19 cellular contexts compared by ENCODE assay signal in genomic region chr22:39661501-39661841, GRCh38.
A peak's percentile ranks its signal among the peaks of the same experiment; 100 is the strongest.
DNase-seq lines count a peak whose midpoint lies in the region; ATAC-seq, FAIRE-seq and TF ChIP-seq lines count a peak whose summit lies in the region.
"Had no signal": no experiment of that assay in that cellular context is flagged by ENCODE, and none has a peak within 500 bp of the region (broad histone marks: within the 10 kb centered on the region; RNA-seq: fewer than 3 reads in every experiment).

No MANE protein-coding gene starts in this region.

- no peaks in the 10 kb centered on the region for H3K79me1 ChIP-seq in H1 (ENCODE audit: low read depth, low read length)
- H3K79me1 ChIP-seq in neuronal stem cell (ENCODE audit: low read depth, low read length): no peaks in the 10 kb centered on the region

- H3K4ac ChIP-seq in H1 (replicated peaks; ENCODE audit: insufficient read length, low read depth, low read length) (peak overlapping the region; percentile 4), neuronal stem cell (ENCODE audit: low read length) (no peak overlapping the region)

- H2BK12ac ChIP-seq in H1 (ENCODE audit: low read depth, low read length) (no peak overlapping the region), neuronal stem cell (ENCODE audit: low read length) (no peak overlapping the region)

- H3K23ac ChIP-seq in H1 (ENCODE audit: insufficient read length): no peak overlapping the region
- no peak overlapping the region for H3K23ac ChIP-seq in neuronal stem cell (ENCODE audit: low read depth, low read length, poor library complexity)

- H2BK120ac ChIP-seq in H1 (replicated peaks; ENCODE audit: low read depth, low read length) (no peak overlapping the region), neuronal stem cell (ENCODE audit: low read depth, low read length) (no peak overlapping the region)

- peaks cover 11% of the 10 kb centered on the region; the same call in 1 of the 2 replicates for H3K23me2 ChIP-seq in H1 (ENCODE audit: low read depth, low read length)

- CTCF ChIA-PET in H1 (lab: Charles Lee; ENCODE audit: partially characterized antibody): interaction anchor here (0.7 to 3.0 kb wide), 9 partner anchors 10 to 376 kb away, joined by 3 to 9 read pairs (median 4); partner anchors contain the start of gene RPS19BP1

- no peak overlapping the region for H2BK20ac ChIP-seq in H1 (ENCODE audit: low read length)

- peak overlapping the region; percentile 28; the same call in 1 of the 2 replicates for H4K8ac ChIP-seq in H1 (ENCODE audit: extremely low read depth, insufficient read depth, low read length)
- no peak overlapping the region for H4K8ac ChIP-seq in neuronal stem cell (ENCODE audit: low read depth, low read length)

- H3K9ac ChIP-seq in H1 (replicated peaks in 1 of 4; ENCODE audit: extremely low read depth in 1 of 4, low read depth in 3 of 4, low read length in 3 of 4) (no peak overlapping the region; a peak in 1 of 7 replicates), neuronal stem cell (ENCODE audit: low read depth, low read length, poor library complexity) (no peak overlapping the region)

- no peak overlapping the region for H4K5ac ChIP-seq in H1 (ENCODE audit: insufficient read length, low read depth, low read length)

- peak overlapping the region; percentile 92 for H3K27ac Mint-ChIP-seq in T-helper 17 cell
- H3K27ac Mint-ChIP-seq: brain; stimulated activated memory B cell treated with anti-CD40 and anti-IgM and Interleukin-4, amounts not matched to agents 10 μg/mL and 1 μg/mL and 100 μg/mL, for 72 hours had no signal

- H3K14ac ChIP-seq in H1 (ENCODE audit: insufficient read length) (no peak overlapping the region), neuronal stem cell (ENCODE audit: low read length) (peak overlapping the region; percentile 47)

- TF ChIP-seq RAD21 in H1 (IDR thresholded peaks at IDR 0.05 in 1 of 2, conservative IDR thresholded peaks at IDR 0.05 in 1 of 2; ENCODE audit: low read depth in 2 of 2, low read length in 2 of 2): no peak

- no peaks in the 10 kb centered on the region for H3K79me2 ChIP-seq in H1 (ENCODE audit: control insufficient read depth in 1 of 2, insufficient read depth in 2 of 2, low read length in 2 of 2)

- H2BK5ac ChIP-seq in H1 (ENCODE audit: low read depth, low read length): no peak overlapping the region
- H2BK5ac ChIP-seq in neuronal stem cell (ENCODE audit: low read length): no peak overlapping the region

- TF ChIP-seq POLR2A in H1 (IDR thresholded peaks at IDR 0.05; ENCODE audit: control extremely low read depth in 1 of 2, low read depth in 2 of 2, low read length in 2 of 2): no peak

- DNase-seq in activated T-cell treated with anti-CD3 and anti-CD28 coated beads, Interleukin-2, amount 50 U/mL, for 4 hours: no peak
- DNase-seq in activated T-cell treated with anti-CD3 and anti-CD28 coated beads, Interleukin-2, amount 50 U/mL, for 1 hour: no peak
- DNase-seq in T-helper 17 cell (no peak), H1 (ENCODE audit: low read depth in 1 of 2, low spot score in 2 of 2) (no peak), neuronal stem cell (ENCODE audit: low spot score) (no peak), medulla oblongata (ENCODE audit: extremely low spot score) (no peak)
- DNase-seq: ACHN; activated CD4-positive, CD25-positive, alpha-beta regulatory T cell treated with anti-CD3 and anti-CD28 coated beads, Interleukin-2, amount 50 U/mL, for 72 hours; activated effector memory CD4-positive, alpha-beta T cell treated with anti-CD3 and anti-CD28 coated beads, Interleukin-2, amount 50 U/mL, for 16 hours; Caco-2; head of caudate nucleus; NCI-H2107; NCI-H774; RPMI8226 had no signal

- H3K9me3 ChIP-seq in T-helper 17 cell (ENCODE audit: control insufficient read depth, low read length, poor library complexity, severe bottlenecking) (no peaks in the 10 kb centered on the region), H1 (ENCODE audit: insufficient read depth in 2 of 2, low read depth in 1 of 2, low read length in 1 of 2) (no peaks in the 10 kb centered on the region), neuronal stem cell (replicated peaks in 1 of 2; ENCODE audit: control insufficient read depth in 2 of 2, insufficient read depth in 1 of 2, low read depth in 1 of 2, low read length in 2 of 2) (no peaks in the 10 kb centered on the region)
- H3K9me3 ChIP-seq: Caco-2 had no signal

- H2AFZ ChIP-seq in H1 (ENCODE audit: low read length) (no peak overlapping the region), neuronal stem cell (ENCODE audit: low read length) (no peak overlapping the region)

- H2AK5ac ChIP-seq in H1 (ENCODE audit: low read depth, low read length) (no peak overlapping the region), neuronal stem cell (ENCODE audit: low read depth, low read length) (peak overlapping the region; percentile 73)

- peaks cover 0 to 4% of the 10 kb centered on the region in 2 experiments for H4K20me1 ChIP-seq in H1 (replicated peaks in 1 of 2; ENCODE audit: control insufficient read depth in 1 of 2, insufficient read depth in 2 of 2, low read length in 2 of 2)

- H4K91ac ChIP-seq in H1 (replicated peaks; ENCODE audit: insufficient read length, low read length): peak overlapping the region; percentile 68
- H4K91ac ChIP-seq in neuronal stem cell (ENCODE audit: low read depth, low read length, poor library complexity): no peak overlapping the region

- H3K27me3 ChIP-seq in H1 (replicated peaks in 1 of 4; ENCODE audit: control insufficient read depth in 3 of 4, extremely low read depth in 1 of 4, insufficient read depth in 3 of 4, low read length in 3 of 4) (peaks cover 8 to 29% (median 23%) of the 10 kb centered on the region in 4 experiments), neuronal stem cell (ENCODE audit: control insufficient read depth in 3 of 3, insufficient read depth in 3 of 3, low read depth in 1 of 3, low read length in 3 of 3) (peaks cover 19 to 75% (median 51%) of the 10 kb centered on the region in 3 experiments)

- H3K4me3 ChIP-seq in H1 (ENCODE audit: extremely low read depth in 1 of 4, insufficient read depth in 2 of 4, low read depth in 3 of 4, low read length in 4 of 4) (peak overlapping the region; percentile 56 to 69 (median 59)), neuronal stem cell (ENCODE audit: low read length in 2 of 2) (no peak overlapping the region)

- ATAC-seq in activated T-cell treated with anti-CD3 and anti-CD28 coated beads, Interleukin-2, amount 50 U/mL, for 4 hours: no peak
- ATAC-seq in T-helper 17 cell: no peak
- ATAC-seq in GM21390 (IDR thresholded peaks at IDR 0.05; ENCODE audit: unreplicated experiment): no peak
- ATAC-seq in GM18867 (IDR thresholded peaks at IDR 0.05; ENCODE audit: unreplicated experiment): no peak
- ATAC-seq: HCT116; stimulated activated memory B cell treated with anti-CD40 and anti-IgM and Interleukin-4, amounts not matched to agents 10 μg/mL and 1 μg/mL and 100 μg/mL, for 72 hours had no signal

- H3K27me3 Mint-ChIP-seq in activated T-cell treated with anti-CD3 and anti-CD28 coated beads, Interleukin-2, amount 50 U/mL, for 4 hours (ENCODE audit: low read depth): peaks cover 9% of the 10 kb centered on the region
- no peaks in the 10 kb centered on the region for H3K27me3 Mint-ChIP-seq in T-helper 17 cell

- H3K4me1 ChIP-seq in H1 (replicated peaks in 1 of 4; ENCODE audit: control insufficient read depth in 3 of 4, insufficient read depth in 4 of 4, low read length in 3 of 4) (peaks cover 0 to 29% (median 24%) of the 10 kb centered on the region in 4 experiments; a peak in 6 of 7 replicates), neuronal stem cell (ENCODE audit: control insufficient read depth in 2 of 2, insufficient read depth in 1 of 2, low read depth in 1 of 2, low read length in 2 of 2) (peaks cover 0 to 21% of the 10 kb centered on the region in 2 donors)

- POLR2A ChIA-PET in H1 (lab: Charles Lee; ENCODE audit: partially characterized antibody): interaction anchor here (0.8 to 1.6 kb wide), 2 partner anchors 141 to 362 kb away, joined by 3 to 4 read pairs; partner anchors contain the start of gene ATF4

- no peak overlapping the region for H3K27ac ChIP-seq in H1 (ENCODE audit: low read depth, low read length)
- H3K27ac ChIP-seq in neuronal stem cell (replicated peaks; ENCODE audit: low read length): no peak overlapping the region

- H3K56ac ChIP-seq in H1 (replicated peaks; ENCODE audit: insufficient read length, low read depth, low read length): no peak overlapping the region

- H2BK15ac ChIP-seq in H1 (ENCODE audit: low read length) (peak overlapping the region; percentile 66; the same call in 1 of the 2 replicates), neuronal stem cell (ENCODE audit: low read length) (no peak overlapping the region)

- no peak for TF ChIP-seq EP300 in H1 (IDR thresholded peaks at IDR 0.05; ENCODE audit: borderline replicate concordance in 1 of 2, low read depth in 2 of 2, low read length in 2 of 2)

- 82% methylated on average over 1 of the region's 1 CpG; no CpG with 5 or more reads in 1 of the 2 experiments for WGBS in H1 (ENCODE audit: extremely low coverage in 1 of 2, insufficient coverage in 1 of 2, insufficient read length in 1 of 2, insufficient replicate concordance in 2 of 2, low coverage in 1 of 2, low lambda C conversion rate in 2 of 2, missing lambda C conversion rate in 1 of 2), 2 experiments
- no CpG with 5 or more reads among the region's 1 CpG for WGBS in neuronal stem cell (ENCODE audit: extremely low coverage in 2 of 2, insufficient read length in 2 of 2, insufficient replicate concordance in 1 of 2), 2 donors

- TF ChIP-seq CTCF in H1 (IDR thresholded peaks at IDR 0.05; ENCODE audit: control extremely low read depth in 1 of 3, insufficient read depth in 1 of 3, low read depth in 1 of 3, low read length in 3 of 3): no peak

- no peaks in the 10 kb centered on the region for H3K36me3 ChIP-seq in H1 (ENCODE audit: control insufficient read depth in 2 of 4, insufficient read depth in 4 of 4, low read length in 3 of 4)
- no peaks in the 10 kb centered on the region for H3K36me3 ChIP-seq in neuronal stem cell (replicated peaks in 1 of 2; ENCODE audit: control insufficient read depth in 2 of 2, insufficient read depth in 2 of 2, low read length in 2 of 2)

- H3K4me3 Mint-ChIP-seq in activated T-cell treated with anti-CD3 and anti-CD28 coated beads, Interleukin-2, amount 50 U/mL, for 4 hours: peak overlapping the region; percentile 67
- peak overlapping the region; percentile 86 for H3K4me3 Mint-ChIP-seq in T-helper 17 cell

- H3K9me3 Mint-ChIP-seq in activated T-cell treated with anti-CD3 and anti-CD28 coated beads, Interleukin-2, amount 50 U/mL, for 4 hours: no peaks in the 10 kb centered on the region
- H3K9me3 Mint-ChIP-seq: stimulated activated memory B cell treated with anti-CD40 and anti-IgM and Interleukin-4, amounts not matched to agents 10 μg/mL and 1 μg/mL and 100 μg/mL, for 72 hours had no signal

- no peak for FAIRE-seq in H1 (lab: Jason Lieb, UNC)

- peaks cover 4% of the 10 kb centered on the region for H3K36me3 Mint-ChIP-seq in activated T-cell treated with anti-CD3 and anti-CD28 coated beads, Interleukin-2, amount 50 U/mL, for 4 hours (ENCODE audit: insufficient read depth)
- peaks cover 7% of the 10 kb centered on the region for H3K36me3 Mint-ChIP-seq in T-helper 17 cell (ENCODE audit: low read depth)
- H3K36me3 Mint-ChIP-seq: stimulated activated memory B cell treated with anti-CD40 and anti-IgM and Interleukin-4, amounts not matched to agents 10 μg/mL and 1 μg/mL and 100 μg/mL, for 72 hours had no signal

- H3K4me1 Mint-ChIP-seq in activated T-cell treated with anti-CD3 and anti-CD28 coated beads, Interleukin-2, amount 50 U/mL, for 4 hours (ENCODE audit: low read depth): peaks cover 52% of the 10 kb centered on the region
- H3K4me1 Mint-ChIP-seq in T-helper 17 cell: peaks cover 43% of the 10 kb centered on the region

- peak overlapping the region; percentile 51; the same call in 1 of the 2 replicates for H3K18ac ChIP-seq in H1 (ENCODE audit: extremely low read depth, low read length)
- peak overlapping the region; percentile 6 for H3K18ac ChIP-seq in neuronal stem cell (ENCODE audit: low read length)

- peak overlapping the region; percentile 70 to 87 for H3K4me2 ChIP-seq in H1 (ENCODE audit: insufficient read depth in 1 of 2, low read depth in 2 of 2, low read length in 2 of 2)
- no peak overlapping the region for H3K4me2 ChIP-seq in neuronal stem cell (ENCODE audit: insufficient read depth, low read length, poor library complexity, severe bottlenecking)

Comparison
In these comparisons a context has a peak if more than half of its experiments do, and no peak if none do; other contexts are left out.
1. H3K4me3 ChIP-seq: peak in H1 (4 of 4); none in neuronal stem cell (0 of 2).